In the genomic region with DNA sequence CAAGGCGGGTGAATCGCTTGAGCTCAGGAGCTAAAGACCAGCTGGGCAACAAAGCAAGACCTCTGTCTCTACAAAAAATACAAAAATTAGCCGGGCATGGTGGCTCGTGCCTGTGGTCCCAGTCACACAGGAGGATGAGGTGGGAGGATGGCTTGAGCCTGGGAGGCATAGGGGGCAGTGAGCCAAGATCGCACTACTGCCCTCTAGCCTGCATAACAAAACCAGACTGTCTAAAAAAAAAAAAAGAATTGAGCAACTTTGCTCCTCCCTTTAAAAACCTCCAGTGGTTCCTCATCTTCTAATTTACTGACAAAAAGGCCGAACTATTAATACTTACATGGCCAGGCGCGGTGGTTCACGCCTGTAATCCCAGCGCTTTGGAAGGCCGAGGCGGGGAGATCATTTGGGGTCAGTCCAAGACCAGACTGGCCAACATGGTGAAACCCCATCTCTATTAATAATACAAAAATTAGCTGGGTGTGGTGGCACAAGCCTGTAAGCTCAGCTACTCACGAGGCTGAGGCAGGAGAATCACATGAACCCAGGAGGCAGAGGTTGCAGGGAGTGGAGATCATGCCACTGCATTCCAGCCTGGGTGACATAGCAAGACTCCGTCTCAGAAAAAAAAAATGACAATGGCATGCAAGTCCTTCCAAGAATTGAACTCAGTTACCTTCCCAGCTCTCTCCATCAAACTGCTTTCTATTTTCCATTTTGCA, we compare ENCODE assay signal across 1 cellular context.
TF ChIP-seq lines count a peak whose summit lies in the region.

No MANE protein-coding gene starts in this region.

TF ChIP-seq in WTC11, 78 proteins besides CTCF, POLR2A, EP300 and RAD21 (continued from another document):
- TF ChIP-seq, protein P1, sequence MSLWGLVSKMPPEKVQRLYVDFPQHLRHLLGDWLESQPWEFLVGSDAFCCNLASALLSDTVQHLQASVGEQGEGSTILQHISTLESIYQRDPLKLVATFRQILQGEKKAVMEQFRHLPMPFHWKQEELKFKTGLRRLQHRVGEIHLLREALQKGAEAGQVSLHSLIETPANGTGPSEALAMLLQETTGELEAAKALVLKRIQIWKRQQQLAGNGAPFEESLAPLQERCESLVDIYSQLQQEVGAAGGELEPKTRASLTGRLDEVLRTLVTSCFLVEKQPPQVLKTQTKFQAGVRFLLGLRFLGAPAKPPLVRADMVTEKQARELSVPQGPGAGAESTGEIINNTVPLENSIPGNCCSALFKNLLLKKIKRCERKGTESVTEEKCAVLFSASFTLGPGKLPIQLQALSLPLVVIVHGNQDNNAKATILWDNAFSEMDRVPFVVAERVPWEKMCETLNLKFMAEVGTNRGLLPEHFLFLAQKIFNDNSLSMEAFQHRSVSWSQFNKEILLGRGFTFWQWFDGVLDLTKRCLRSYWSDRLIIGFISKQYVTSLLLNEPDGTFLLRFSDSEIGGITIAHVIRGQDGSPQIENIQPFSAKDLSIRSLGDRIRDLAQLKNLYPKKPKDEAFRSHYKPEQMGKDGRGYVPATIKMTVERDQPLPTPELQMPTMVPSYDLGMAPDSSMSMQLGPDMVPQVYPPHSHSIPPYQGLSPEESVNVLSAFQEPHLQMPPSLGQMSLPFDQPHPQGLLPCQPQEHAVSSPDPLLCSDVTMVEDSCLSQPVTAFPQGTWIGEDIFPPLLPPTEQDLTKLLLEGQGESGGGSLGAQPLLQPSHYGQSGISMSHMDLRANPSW (CRISPR knock-in tag; conservative IDR thresholded peaks at IDR 0.05; ENCODE audit: low read depth), result no peak
- TF ChIP-seq PRRX2 (CRISPR knock-in tag; IDR thresholded peaks at IDR 0.05), result no peak
- no peak for TF ChIP-seq TP53 (CRISPR knock-in tag; IDR thresholded peaks at IDR 0.05)
- no peak for TF ChIP-seq AFF4 (CRISPR knock-in tag; IDR thresholded peaks at IDR 0.05; ENCODE audit: borderline replicate concordance)
- no peak for TF ChIP-seq ZNF121 (CRISPR knock-in tag; IDR thresholded peaks at IDR 0.05)
- no peak for TF ChIP-seq ZNF138 (CRISPR knock-in tag; conservative IDR thresholded peaks at IDR 0.05)
- TF ChIP-seq OVOL2 (CRISPR knock-in tag; IDR thresholded peaks at IDR 0.05; ENCODE audit: borderline replicate concordance), result no peak
